Comparison of ENCODE assay signal across 18 cellular contexts in the genomic region with DNA sequence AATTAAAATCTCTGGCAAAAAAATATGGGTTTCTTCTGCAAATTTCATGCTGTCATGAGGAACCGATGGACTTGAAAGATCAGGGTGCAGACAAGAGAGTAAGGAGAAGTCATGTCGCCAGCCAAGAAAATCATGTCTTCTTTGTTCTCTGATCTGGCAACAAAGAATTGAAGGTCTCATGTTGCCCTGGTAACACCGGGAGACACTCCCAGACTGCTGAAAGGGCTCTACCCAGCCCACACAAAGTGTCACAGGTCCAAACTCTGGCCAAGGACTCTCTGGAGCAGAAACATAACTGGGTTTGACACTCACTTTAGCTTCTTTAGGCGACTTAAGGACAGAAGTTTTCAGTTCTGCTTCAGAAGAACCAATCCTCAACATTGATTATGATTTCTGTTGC. TPM values are rescaled to one million over a fixed set of nuclear protein-coding genes. Genes with fewer than 3 reads are reported as not detected.
DNase-seq lines count a peak whose midpoint lies in the region; ATAC-seq, FAIRE-seq and TF ChIP-seq lines count a peak whose summit lies in the region.
"Had no signal": no experiment of that assay in that cellular context is flagged by ENCODE, and none has a peak within 500 bp of the region (broad histone marks: within the 10 kb centered on the region; RNA-seq: fewer than 3 reads in every experiment).

No MANE protein-coding gene starts in this region.

- no peak overlapping the region for H3K9ac ChIP-seq in HepG2 (ENCODE audit: insufficient read depth, low read depth, low read length)

- no peaks in the 10 kb centered on the region for H4K20me1 ChIP-seq in HepG2 (ENCODE audit: insufficient read depth, low read length)

- peak overlapping the region; percentile 31; the same call in 1 of the 2 replicates for H3K4me2 ChIP-seq in HepG2 (ENCODE audit: low read depth, low read length)

- H3K4me1 Mint-ChIP-seq in type B pancreatic cell (ENCODE audit: unreplicated experiment): peaks cover 22% of the 10 kb centered on the region

- no peak for DNase-seq in HepG2 (ENCODE audit: low spot score)
- no peak for DNase-seq in right lobe of liver
- DNase-seq in NCI-H748 treated with DMSO at 0.1 percent for 48 hours (lab: John Stamatoyannopoulos, UW): peak; percentile 9
- peak; percentile 94 for DNase-seq in left kidney (ENCODE audit: low read depth, low spot score)
- no peak for DNase-seq in type B pancreatic cell (ENCODE audit: extremely low spot score, unreplicated experiment)
- no peak for DNase-seq in NCI-H774 (lab: John Stamatoyannopoulos, UW)
- DNase-seq in upper lobe of right lung: no peak
- DNase-seq: activated CD8-positive, alpha-beta T cell treated with anti-CD3 and anti-CD28 coated beads, Interleukin-2, amount 10 ng/mL, durations not matched to agents 7 days and 5 days; activated gamma-delta T cell treated with Interleukin-2 at 50 U/mL for 16 hours; BE2C; mesenchymal stem cell; NCI-H1048; NK-92 treated with Interleukin-12 subunit alpha and Interleukin-12 subunit beta, amount 100 ng/mL, for 24 hours; psoas muscle; SHP77 treated with DMSO at 0.1 percent for 48 hours had no signal

- POLR2A ChIA-PET in HepG2 (lab: Yijun Ruan, JAX): no interaction called here

- in situ Hi-C loops in HepG2 (cut with HindIII; ENCODE audit: extremely low pct_ligation_motif_present, low pct_unique_long_range_greater_than_20kb): loop anchor here (10.0 kb wide), 1 partner anchor 80 kb away; no protein-coding TSS in a partner anchor

- H3K9me3 ChIP-seq in HepG2 (ENCODE audit: low read length) (no peaks in the 10 kb centered on the region), right lobe of liver (no peaks in the 10 kb centered on the region), upper lobe of right lung (no peaks in the 10 kb centered on the region)
- H3K9me3 ChIP-seq: BE2C, psoas muscle, upper lobe of left lung had no signal

- H3K79me2 ChIP-seq in HepG2 (ENCODE audit: insufficient read depth, low read length): no peaks in the 10 kb centered on the region

- 2% methylated on average over 4 of the region's 4 CpGs for WGBS in HepG2 (ENCODE audit: low lambda C conversion rate)
- 28% methylated on average over 3 of the region's 4 CpGs for WGBS in right lobe of liver (ENCODE audit: insufficient coverage, low coverage, low lambda C conversion rate, missing lambda C conversion rate)

- intact Hi-C loops in HepG2 (cut with micrococcal nuclease; ENCODE audit: unreplicated experiment): loop anchor here (2.0 to 5.0 kb wide), 4 partner anchors 18 to 523 kb away; a partner anchor contains a TSS
- intact Hi-C loops in right lobe of liver (cut with DNase I): loop anchor here in 1 of 2 donors (10.0 kb wide), 1 partner anchor 80 kb away; no protein-coding TSS in a partner anchor
- intact Hi-C loops in upper lobe of right lung (cut with DNase I): loop anchor here (10.0 kb wide), 1 partner anchor 60 kb away; a partner anchor contains a TSS

- no peaks in the 10 kb centered on the region for H3K36me3 Mint-ChIP-seq in type B pancreatic cell
- H3K36me3 Mint-ChIP-seq: brain had no signal

- no peak for TF ChIP-seq RAD21 in HepG2 (CRISPR knock-in tag; IDR thresholded peaks at IDR 0.05)

- H3K36me3 ChIP-seq in HepG2 (replicated peaks in 1 of 2; ENCODE audit: control insufficient read depth in 1 of 2, insufficient read depth in 2 of 2, low read length in 2 of 2): no peaks in the 10 kb centered on the region
- H3K36me3 ChIP-seq in right lobe of liver: no peaks in the 10 kb centered on the region
- no peaks in the 10 kb centered on the region for H3K36me3 ChIP-seq in upper lobe of right lung
- H3K36me3 ChIP-seq: BE2C, upper lobe of left lung had no signal

- H3K4me3 Mint-ChIP-seq in type B pancreatic cell: peak overlapping the region; percentile 5
- H3K4me3 Mint-ChIP-seq: activated CD8-positive, alpha-beta T cell treated with anti-CD3 and anti-CD28 coated beads, Interleukin-2, amount 10 ng/mL, durations not matched to agents 7 days and 5 days had no signal

- BruUV-seq in HepG2 (replicated peaks; lab: Mats Ljungman, UMichigan): no TSS peak

- H3K27ac ChIP-seq in HepG2 (ENCODE audit: extremely low read length, insufficient read depth, low read length): no peak overlapping the region
- no peak overlapping the region for H3K27ac ChIP-seq in right lobe of liver
- no peak overlapping the region for H3K27ac ChIP-seq in upper lobe of right lung
- H3K27ac ChIP-seq: psoas muscle, upper lobe of left lung had no signal

- CTCF ChIA-PET in HepG2 (lab: Yijun Ruan, JAX; ENCODE audit: low intra/inter-chr PET ratio, low total read pairs): no interaction called here

- H3K4me3 ChIP-seq in HepG2 (replicated peaks in 1 of 3; ENCODE audit: insufficient read depth in 1 of 3, low read depth in 2 of 3, low read length in 3 of 3) (no peak overlapping the region), right lobe of liver (no peak overlapping the region), upper lobe of right lung (no peak overlapping the region)
- H3K4me3 ChIP-seq: psoas muscle, upper lobe of left lung had no signal

- peak overlapping the region; percentile 39 for H3K27ac Mint-ChIP-seq in type B pancreatic cell
- H3K27ac Mint-ChIP-seq: activated CD8-positive, alpha-beta T cell treated with anti-CD3 and anti-CD28 coated beads, Interleukin-2, amount 10 ng/mL, durations not matched to agents 7 days and 5 days had no signal

- peaks cover 3% of the 10 kb centered on the region for H3K27me3 Mint-ChIP-seq in type B pancreatic cell

- no peak for FAIRE-seq in HepG2 (lab: Jason Lieb, UNC)

- no peak for TF ChIP-seq CTCF in HepG2 (CRISPR knock-in tag; IDR thresholded peaks at IDR 0.05)
- no peak for TF ChIP-seq CTCF in right lobe of liver (IDR thresholded peaks at IDR 0.05)
- TF ChIP-seq CTCF in type B pancreatic cell (conservative IDR thresholded peaks at IDR 0.05): no peak
- TF ChIP-seq CTCF in upper lobe of right lung (IDR thresholded peaks at IDR 0.05): no peak

- peaks cover 4% of the 10 kb centered on the region for H3K9me3 Mint-ChIP-seq in type B pancreatic cell
- H3K9me3 Mint-ChIP-seq: brain had no signal

- TF ChIP-seq POLR2A in HepG2 (IDR thresholded peaks at IDR 0.05; ENCODE audit: insufficient read depth in 1 of 2, low read depth in 2 of 2, low read length in 2 of 2) (no peak), right lobe of liver (IDR thresholded peaks at IDR 0.05) (no peak)

- TF ChIP-seq EP300 in HepG2 (IDR thresholded peaks at IDR 0.05; ENCODE audit: low read depth in 2 of 2, low read length in 2 of 2) (no peak), HepG2 (CRISPR knock-in tag; IDR thresholded peaks at IDR 0.05; ENCODE audit: borderline replicate concordance) (no peak)

- peaks cover 0 to 1% of the 10 kb centered on the region in 2 experiments; a peak in 2 of 5 replicates for H3K27me3 ChIP-seq in HepG2 (ENCODE audit: control insufficient read depth in 1 of 2, insufficient read depth in 2 of 2, low read length in 2 of 2)
- no peaks in the 10 kb centered on the region for H3K27me3 ChIP-seq in right lobe of liver
- H3K27me3 ChIP-seq in upper lobe of right lung: no peaks in the 10 kb centered on the region
- H3K27me3 ChIP-seq: upper lobe of left lung had no signal

- H2AFZ ChIP-seq in HepG2 (ENCODE audit: low read length): no peak overlapping the region

- H3K4me1 ChIP-seq in HepG2 (ENCODE audit: insufficient read depth, low read length) (peaks cover 32% of the 10 kb centered on the region), right lobe of liver (no peaks in the 10 kb centered on the region), upper lobe of right lung (no peaks in the 10 kb centered on the region)
- H3K4me1 ChIP-seq: BE2C, psoas muscle, upper lobe of left lung had no signal

- ATAC-seq in HepG2 (peak; percentile 59; the same call in 2 of the 3 replicates), right lobe of liver (no peak), HG03457 (IDR thresholded peaks at IDR 0.05; ENCODE audit: unreplicated experiment) (no peak), upper lobe of right lung (no peak)
- ATAC-seq: activated CD8-positive, alpha-beta T cell treated with anti-CD3 and anti-CD28 coated beads, Interleukin-2, amount 10 ng/mL, durations not matched to agents 7 days and 5 days; psoas muscle had no signal

TF ChIP-seq in HepG2, 621 proteins besides CTCF, POLR2A, EP300 and RAD21:
- TF ChIP-seq RFX3 (CRISPR knock-in tag; IDR thresholded peaks at IDR 0.05) (peak; percentile 48; the same call in 1 of the 2 replicates), ZNF775 (CRISPR knock-in tag; IDR thresholded peaks at IDR 0.05; ENCODE audit: borderline replicate concordance) (no peak)

RNA-seq across cellular contexts. Expression of a gene that starts 42.8 kb away (rescaled TPM):
- 0.07 TPM in 1 of 2 replicates, not detected in the other for total RNA-seq in HepG2 (2016; rRNA removed; fragmentation: Illumina TruSeq; extraction: Trizol)
- total RNA-seq in HepG2 (2016; cell fraction: cytosol; rRNA removed; fragmentation: Illumina TruSeq; extraction: Trizol; ENCODE audit: low read depth): not detected in 2 replicates
- 0.13 and 0.22 TPM in 2 replicates for total RNA-seq in HepG2 (2016; cell fraction: insoluble cytoplasmic fraction; rRNA removed; fragmentation: Illumina TruSeq; extraction: Trizol)
- not detected in 2 replicates for total RNA-seq in HepG2 (2016; cell fraction: membrane; rRNA removed; fragmentation: Illumina TruSeq; extraction: Trizol)
- total RNA-seq in HepG2 (2016; cell fraction: nucleus; rRNA removed; fragmentation: Illumina TruSeq; extraction: Trizol): 0.19 and 0.37 TPM in 2 replicates
- 0.07 TPM in 1 of 2 replicates, not detected in the other for polyA plus RNA-seq in HepG2 (2011; rRNA removed)
- polyA plus RNA-seq in HepG2 (2011; cell fraction: cytosol; rRNA removed): 0.04 and 0.05 TPM in 2 replicates
- 0.05 and 0.32 TPM in 2 replicates for polyA plus RNA-seq in HepG2 (2011; cell fraction: nucleus; rRNA removed)
- polyA plus RNA-seq in HepG2 (2012): 0.03 TPM in 1 of 2 replicates, not detected in the other
- not detected in 2 replicates for polyA plus RNA-seq in HepG2 (2016; cell fraction: cytosol; fragmentation: Illumina TruSeq; extraction: Trizol; ENCODE audit: low read depth)
- not detected in 2 replicates for polyA plus RNA-seq in HepG2 (2016; cell fraction: insoluble cytoplasmic fraction; fragmentation: Illumina TruSeq; extraction: Trizol; ENCODE audit: low read depth)
- not detected in 2 replicates for polyA plus RNA-seq in HepG2 (2016; cell fraction: membrane; fragmentation: Illumina TruSeq; extraction: Trizol; ENCODE audit: low read depth)
- 1.4 TPM in 1 of 2 replicates, not detected in the other for polyA plus RNA-seq in HepG2 (2016; cell fraction: nucleus; fragmentation: Illumina TruSeq; extraction: Trizol; ENCODE audit: insufficient read depth, low read depth)
- 1.4 TPM in 1 of 2 replicates, not detected in the other for polyA minus RNA-seq in HepG2 (2011; rRNA and poly(A)+ RNA removed; ENCODE audit: low replicate concordance)
- polyA minus RNA-seq in HepG2 (2011; cell fraction: cytosol; rRNA and poly(A)+ RNA removed): 0.20 TPM in 1 of 2 replicates, not detected in the other
- not detected in 2 replicates for polyA minus RNA-seq in HepG2 (2011; cell fraction: nucleus; rRNA and poly(A)+ RNA removed)
- total RNA-seq in right lobe of liver: under 1 TPM; 0.25 to 0.53 (median 0.35) TPM
- total RNA-seq in type B pancreatic cell (ENCODE audit: low replicate concordance): 0.83 and 0.97 TPM in 2 replicates
- 3.5 TPM for total RNA-seq in upper lobe of right lung

Comparison
In these comparisons a context has a peak if more than half of its experiments do, and no peak if none do; other contexts are left out.
1. DNase-seq: peak in NCI-H748 treated with DMSO at 0.1 percent for 48 hours (single experiment) and left kidney (single experiment); none in HepG2 (single experiment), right lobe of liver (0 of 3), type B pancreatic cell (single experiment), NCI-H774 (single experiment) and upper lobe of right lung (single experiment).